Comparison of ENCODE assay signal across 8 cellular contexts in the genomic region with DNA sequence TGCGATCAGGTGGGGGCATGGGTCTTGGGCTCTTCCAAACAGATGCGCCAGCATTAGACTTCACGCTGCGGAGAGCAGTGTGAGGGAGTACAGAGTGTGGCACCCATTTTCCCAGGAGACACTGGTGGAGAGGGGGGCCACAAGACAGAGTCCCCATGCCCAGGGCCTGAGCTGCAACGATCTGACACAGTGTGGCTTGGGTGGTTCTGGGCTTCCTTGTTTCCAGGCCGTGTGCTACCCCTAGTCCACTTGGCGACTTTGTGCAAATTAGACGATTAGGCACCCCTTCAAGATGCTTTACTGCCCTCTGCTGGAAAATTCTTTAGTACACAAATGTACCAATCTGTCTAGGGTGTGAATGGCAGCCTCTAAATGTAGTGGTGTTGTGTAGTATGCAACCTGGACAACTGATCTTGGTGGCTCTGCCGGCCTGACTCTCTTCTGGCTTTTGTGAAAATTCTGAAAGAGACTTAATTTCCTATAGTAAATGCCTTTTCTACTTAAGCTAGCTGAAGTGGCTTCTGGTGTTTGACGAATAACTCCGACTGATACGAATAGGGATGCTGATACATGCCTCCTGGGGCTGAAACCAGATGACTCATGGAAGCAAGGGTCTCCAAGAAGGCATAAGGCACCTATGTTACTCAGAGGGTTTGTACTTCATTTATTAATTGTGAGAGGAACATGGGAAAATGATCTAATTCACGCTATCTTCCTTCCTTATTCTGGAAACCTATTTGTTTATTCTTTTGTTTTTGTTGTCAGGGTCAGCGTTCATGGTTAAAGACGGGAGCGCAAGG.
A peak's percentile ranks its signal among the peaks of the same experiment; 100 is the strongest.
DNase-seq lines count a peak whose midpoint lies in the region; ATAC-seq and TF ChIP-seq lines count a peak whose summit lies in the region.

No MANE protein-coding gene starts in this region.

- no peak overlapping the region for H3K4me3 Mint-ChIP-seq in progenitor cell of endocrine pancreas (ENCODE audit: low read depth)

- peaks cover 38% of the 10 kb centered on the region for H3K27me3 Mint-ChIP-seq in progenitor cell of endocrine pancreas

- H3K36me3 Mint-ChIP-seq in progenitor cell of endocrine pancreas (ENCODE audit: insufficient read depth) = no peaks in the 10 kb centered on the region

- DNase-seq in Caki2 (ENCODE audit: low read depth) (peak; percentile 68), HCEC 1CT (peak; percentile 56), NCI-H345 (lab: John Stamatoyannopoulos, UW) (peak; percentile 75), germinal center (ENCODE audit: low spot score) (peak; percentile 62), progenitor cell of endocrine pancreas (ENCODE audit: low spot score, unreplicated experiment) (no peak)
- no peak for DNase-seq in stimulated activated CD4-positive, alpha-beta T cell treated with anti-CD3 and anti-CD28 coated beads, Interleukin-1b, Interleukin-23, amount 100 ng/mL, for 48 hours

- no peak overlapping the region for H3K27ac Mint-ChIP-seq in progenitor cell of endocrine pancreas

- in situ Hi-C loops in Caki2 (cut with HindIII; ENCODE audit: low pct_unique_long_range_greater_than_20kb, low sequenced_read_pairs) = no loop called here

- H3K4me3 ChIP-seq in WI38 (ENCODE audit: low read depth, low read length) = no peak overlapping the region

- TF ChIP-seq CTCF in WI38 (IDR thresholded peaks at IDR 0.05; ENCODE audit: low read depth, low read length) (peak; percentile 31; the same call in 1 of the 2 replicates), progenitor cell of endocrine pancreas (IDR thresholded peaks at IDR 0.05; ENCODE audit: unreplicated experiment) (peak; percentile 66)

- no peaks in the 10 kb centered on the region for H3K4me1 Mint-ChIP-seq in progenitor cell of endocrine pancreas (ENCODE audit: low read depth)

- ATAC-seq in HG02852 (IDR thresholded peaks at IDR 0.05; ENCODE audit: unreplicated experiment) = no peak

- H3K9me3 Mint-ChIP-seq in progenitor cell of endocrine pancreas (ENCODE audit: low read depth) = no peaks in the 10 kb centered on the region

Comparison
In these comparisons a context has a peak if more than half of its experiments do, and no peak if none do; other contexts are left out.
1. DNase-seq: peak in Caki2 (single experiment), HCEC 1CT (single experiment), NCI-H345 (single experiment) and germinal center (single experiment); none in progenitor cell of endocrine pancreas (single experiment) and stimulated activated CD4-positive, alpha-beta T cell treated with anti-CD3 and anti-CD28 coated beads, Interleukin-1b, Interleukin-23, amount 100 ng/mL, for 48 hours (single experiment).